ENCODE assay signal across 12 cellular contexts in the genomic region with DNA sequence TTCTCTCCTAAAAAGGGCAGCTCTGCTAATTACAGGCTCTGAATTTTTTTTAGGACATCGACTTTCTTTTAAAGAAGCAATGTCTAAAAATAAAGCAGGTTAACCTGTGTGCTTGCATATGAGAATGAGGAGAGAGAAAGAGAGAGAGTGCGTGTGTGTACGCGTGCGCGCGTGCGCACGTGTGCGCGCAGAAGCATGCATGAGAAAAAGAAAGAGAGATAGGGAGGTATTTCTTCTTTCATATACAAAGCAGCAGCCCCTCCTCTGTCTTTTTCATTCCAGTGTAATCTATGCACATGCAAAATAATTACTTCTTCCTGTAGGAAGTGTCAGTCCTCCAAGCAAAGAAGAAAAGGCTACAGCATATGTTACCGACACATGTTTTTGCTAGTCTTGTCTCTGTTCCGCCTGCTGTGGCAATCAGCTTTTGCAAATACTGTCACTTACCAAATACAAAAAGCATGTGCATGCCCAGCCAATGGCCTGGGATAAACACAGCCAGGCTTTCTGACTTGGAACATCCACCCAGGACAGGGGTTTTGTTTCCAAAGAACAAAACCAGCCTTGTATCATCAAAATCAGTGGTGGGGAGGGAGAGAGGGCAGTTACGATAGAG.
DNase-seq lines count a peak whose midpoint lies in the region; ATAC-seq and TF ChIP-seq lines count a peak whose summit lies in the region.
"Had no signal": no experiment of that assay in that cellular context is flagged by ENCODE, and none has a peak within 500 bp of the region (broad histone marks: within the 10 kb centered on the region; RNA-seq: fewer than 3 reads in every experiment).

No MANE protein-coding gene starts in this region.

- H3K9ac ChIP-seq in DND-41 (ENCODE audit: low read depth, low read length) = no peak overlapping the region

- no peaks in the 10 kb centered on the region for H4K20me1 ChIP-seq in DND-41 (ENCODE audit: insufficient read depth, low read length)

- H3K4me3 Mint-ChIP-seq in naive thymus-derived CD8-positive, alpha-beta T cell = no peak overlapping the region
- H3K4me3 Mint-ChIP-seq: activated T-cell treated with anti-CD3 and anti-CD28 coated beads, Interleukin-2, amount 50 U/mL, for 4 hours; CD14-positive monocyte; stimulated activated naive CD8-positive, alpha-beta T cell treated with anti-CD3 and anti-CD28 coated beads, Interleukin-15, Interleukin-2, amounts not matched to agents 100 ng/mL and 50 ng/mL, for 24 hours had no signal

- DNase-seq in DND-41 (no peak), NCI-H1694 (lab: John Stamatoyannopoulos, UW) (peak; percentile 49), astrocyte of the hippocampus (ENCODE audit: low read depth, low spot score) (peak; percentile 32), left colon (no peak)
- no peak for DNase-seq in naive thymus-derived CD8-positive, alpha-beta T cell
- DNase-seq: activated T-cell treated with anti-CD3 and anti-CD28 coated beads, Interleukin-2, amount 50 U/mL, for 4 hours; GDM1; natural killer cell had no signal

- H3K36me3 Mint-ChIP-seq in naive thymus-derived CD8-positive, alpha-beta T cell = no peaks in the 10 kb centered on the region
- H3K36me3 Mint-ChIP-seq: CD14-positive monocyte, natural killer cell had no signal

- no peaks in the 10 kb centered on the region for H3K79me2 ChIP-seq in DND-41 (ENCODE audit: insufficient read depth, low read length)

- H3K27ac ChIP-seq in DND-41 (ENCODE audit: low read length) = peak overlapping the region; percentile 28; the same call in 1 of the 2 replicates

- POLR2A ChIA-PET in naive thymus-derived CD8-positive, alpha-beta T cell (lab: Charles Lee) = no interaction called here

- no peaks in the 10 kb centered on the region for H3K9me3 ChIP-seq in DND-41 (ENCODE audit: insufficient read depth, low read length, severe bottlenecking)

- peaks cover 9 to 35% (median 30%) of the 10 kb centered on the region in 4 donors for H3K4me1 Mint-ChIP-seq in naive thymus-derived CD8-positive, alpha-beta T cell
- H3K4me1 Mint-ChIP-seq: CD14-positive monocyte had no signal

- no peak overlapping the region for H3K4me3 ChIP-seq in DND-41 (ENCODE audit: low read depth in 1 of 2, low read length in 2 of 2)

- intact Hi-C loops in left colon (cut with DNase I, micrococcal nuclease) = no loop called here

- no peaks in the 10 kb centered on the region for H3K36me3 ChIP-seq in DND-41 (ENCODE audit: insufficient read depth, low read length)

- no peaks in the 10 kb centered on the region for H3K27me3 ChIP-seq in DND-41 (ENCODE audit: insufficient read depth, low read length, poor library complexity)

- peak overlapping the region in 6 of 10 donors; percentile 15 to 88 (median 64) for H3K27ac Mint-ChIP-seq in naive thymus-derived CD8-positive, alpha-beta T cell
- H3K27ac Mint-ChIP-seq: CD14-positive monocyte; stimulated activated naive CD8-positive, alpha-beta T cell treated with anti-CD3 and anti-CD28 coated beads, Interleukin-15, Interleukin-2, amounts not matched to agents 100 ng/mL and 50 ng/mL, for 24 hours had no signal

- H3K27me3 Mint-ChIP-seq in naive thymus-derived CD8-positive, alpha-beta T cell = no peaks in the 10 kb centered on the region
- H3K27me3 Mint-ChIP-seq: stimulated activated naive CD8-positive, alpha-beta T cell treated with anti-CD3 and anti-CD28 coated beads, Interleukin-15, Interleukin-2, amounts not matched to agents 100 ng/mL and 50 ng/mL, for 24 hours had no signal

- H3K9me3 Mint-ChIP-seq in naive thymus-derived CD8-positive, alpha-beta T cell = no peaks in the 10 kb centered on the region
- H3K9me3 Mint-ChIP-seq: activated T-cell treated with anti-CD3 and anti-CD28 coated beads, Interleukin-2, amount 50 U/mL, for 4 hours; natural killer cell; stimulated activated naive CD8-positive, alpha-beta T cell treated with anti-CD3 and anti-CD28 coated beads, Interleukin-15, Interleukin-2, amounts not matched to agents 100 ng/mL and 50 ng/mL, for 24 hours had no signal

- no peak for ATAC-seq in DND-41 (ENCODE audit: insufficient read depth, low read depth)
- ATAC-seq in naive thymus-derived CD8-positive, alpha-beta T cell = no peak
- ATAC-seq in GM18873 (IDR thresholded peaks at IDR 0.05; ENCODE audit: low FRiP score, unreplicated experiment) = no peak
- ATAC-seq in left colon = no peak
- ATAC-seq in HG03097 (IDR thresholded peaks at IDR 0.05; ENCODE audit: low FRiP score, unreplicated experiment) = no peak
- ATAC-seq: activated T-cell treated with anti-CD3 and anti-CD28 coated beads, Interleukin-2, amount 50 U/mL, for 4 hours had no signal

- no peak overlapping the region for H3K4me2 ChIP-seq in DND-41 (ENCODE audit: insufficient read depth, low read length)

- TF ChIP-seq CTCF in DND-41 (IDR thresholded peaks at IDR 0.05; ENCODE audit: borderline replicate concordance, extremely low read depth, low read length, poor library complexity, severe bottlenecking) = no peak

- no peak overlapping the region for H2AFZ ChIP-seq in DND-41 (ENCODE audit: low read depth, low read length)

- peaks cover 33% of the 10 kb centered on the region for H3K4me1 ChIP-seq in DND-41 (ENCODE audit: insufficient read depth, low read length)

Comparison
In these comparisons a context has a peak if more than half of its experiments do, and no peak if none do; other contexts are left out.
1. DNase-seq: peak in NCI-H1694 (single experiment) and astrocyte of the hippocampus (single experiment); none in DND-41 (single experiment), naive thymus-derived CD8-positive, alpha-beta T cell (0 of 10) and left colon (0 of 2).